In the genomic region with DNA sequence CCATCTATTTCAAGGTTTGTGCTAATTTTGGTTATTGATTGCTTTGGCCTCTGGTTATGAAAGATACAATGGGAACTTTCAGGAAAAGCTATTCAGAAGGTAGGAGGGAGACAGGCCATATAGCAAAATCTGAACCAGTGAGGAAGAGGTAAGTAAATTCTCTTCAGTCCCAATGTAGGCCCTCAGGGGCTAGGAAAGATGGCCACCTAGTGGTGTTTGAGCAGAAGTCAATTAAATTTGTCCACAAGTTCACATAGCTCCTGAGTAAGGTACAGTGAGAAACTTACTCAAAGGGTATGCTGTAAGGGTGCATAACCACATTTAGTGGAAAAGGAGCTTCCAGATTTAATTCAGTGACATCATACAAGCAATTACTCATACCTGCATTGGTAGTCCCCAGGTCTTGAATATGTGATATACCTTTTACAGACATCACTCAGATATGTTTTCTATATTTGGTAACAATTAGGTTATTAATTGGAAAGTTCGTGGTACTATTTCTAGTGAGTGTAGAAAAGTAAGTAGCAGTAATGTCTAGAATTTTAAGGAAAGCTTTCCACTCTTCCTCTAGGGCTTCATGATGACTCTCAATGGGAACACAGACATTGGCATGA, we compare ENCODE assay signal across 8 cellular contexts. TPM values are rescaled to one million over a fixed set of nuclear protein-coding genes. Genes with fewer than 3 reads are reported as not detected.
DNase-seq lines count a peak whose midpoint lies in the region; ATAC-seq and TF ChIP-seq lines count a peak whose summit lies in the region.

No MANE protein-coding gene starts in this region.

- H3K36me3 ChIP-seq in endodermal cell (ENCODE audit: control insufficient read depth, insufficient read depth, low read length) (no peaks in the 10 kb centered on the region), mesendoderm (ENCODE audit: control insufficient read depth, insufficient read depth, low read length) (no peaks in the 10 kb centered on the region)

- no peak overlapping the region for H2AK5ac ChIP-seq in mesendoderm (ENCODE audit: low read length)

- H4K5ac ChIP-seq in mesendoderm (ENCODE audit: low read length): no peak overlapping the region

- no peaks in the 10 kb centered on the region for H3K79me2 ChIP-seq in mesendoderm (ENCODE audit: control insufficient read depth, insufficient read depth, low read length)

- H3K79me1 ChIP-seq in mesendoderm (ENCODE audit: low read length): no peaks in the 10 kb centered on the region

- H3K4me3 ChIP-seq in endodermal cell (ENCODE audit: low read length) (no peak overlapping the region), mesendoderm (ENCODE audit: low read length) (no peak overlapping the region)

- H3K9ac ChIP-seq in endodermal cell (ENCODE audit: extremely low read depth, low read length, poor library complexity, severe bottlenecking) (no peak overlapping the region), mesendoderm (ENCODE audit: low read length) (no peak overlapping the region)

- H3K4me2 ChIP-seq in mesendoderm (ENCODE audit: low read length): no peak overlapping the region

- H4K8ac ChIP-seq in mesendoderm (ENCODE audit: low read depth, low read length): no peak overlapping the region

- no peaks in the 10 kb centered on the region for H3K9me3 ChIP-seq in endodermal cell (ENCODE audit: control insufficient read depth, low read length)

- no peaks in the 10 kb centered on the region for H3K27me3 Mint-ChIP-seq in endodermal cell (ENCODE audit: insufficient read depth)

- peak; percentile 90 for TF ChIP-seq CTCF in endodermal cell (conservative IDR thresholded peaks at IDR 0.05)

- H3K27me3 ChIP-seq in endodermal cell (ENCODE audit: control insufficient read depth, insufficient read depth, low read length, poor library complexity, severe bottlenecking) (no peaks in the 10 kb centered on the region), mesendoderm (ENCODE audit: insufficient read depth, low read length, poor library complexity) (no peaks in the 10 kb centered on the region)

- H3K4ac ChIP-seq in mesendoderm (ENCODE audit: low read depth, low read length): no peak overlapping the region

- H3K4me3 Mint-ChIP-seq in endodermal cell: no peak overlapping the region

- H3K4me1 Mint-ChIP-seq in endodermal cell: peaks cover 15% of the 10 kb centered on the region

- no peak overlapping the region for H2BK5ac ChIP-seq in mesendoderm (ENCODE audit: low read length)

- H3K18ac ChIP-seq in mesendoderm (ENCODE audit: low read length): no peak overlapping the region

- H3K27ac Mint-ChIP-seq in endodermal cell: no peak overlapping the region

- no peak overlapping the region for H3K56ac ChIP-seq in mesendoderm (ENCODE audit: low read length)

- ATAC-seq in GM18499 (IDR thresholded peaks at IDR 0.05; ENCODE audit: insufficient read depth, unreplicated experiment) (peak; percentile 91), HG02763 (IDR thresholded peaks at IDR 0.05; ENCODE audit: unreplicated experiment) (peak; percentile 58), HG03108 (IDR thresholded peaks at IDR 0.05; ENCODE audit: unreplicated experiment) (no peak)

- DNase-seq in AML-193 (lab: John Stamatoyannopoulos, UW) (peak; percentile 60 to 63), NCI-H1092 (lab: John Stamatoyannopoulos, UW) (peak; percentile 17), SIG-M5 treated with dmso at 0.1 percent for 504 hours (lab: John Stamatoyannopoulos, UW; ENCODE audit: unreplicated experiment) (peak; percentile 81), endodermal cell (peak; percentile 79), mesendoderm (peak; percentile 87)

- no peaks in the 10 kb centered on the region for H3K36me3 Mint-ChIP-seq in endodermal cell (ENCODE audit: low read depth)

- no peak overlapping the region for H2BK120ac ChIP-seq in mesendoderm (ENCODE audit: low read depth, low read length)

- no peak overlapping the region for H2BK15ac ChIP-seq in mesendoderm (replicated peaks; ENCODE audit: low read depth)

- 93 to 100% methylated on average over 1 of the region's 1 CpG for WGBS in endodermal cell (ENCODE audit: insufficient coverage in 1 of 2, insufficient read length in 1 of 2), 2 experiments
- no CpG with 5 or more reads among the region's 1 CpG for WGBS in mesendoderm (ENCODE audit: extremely low coverage, insufficient coverage, low lambda C conversion rate)

- no peak overlapping the region for H3K23ac ChIP-seq in mesendoderm (ENCODE audit: low read length)

- H3K9me3 Mint-ChIP-seq in endodermal cell: peaks cover 1% of the 10 kb centered on the region

- H3K4me1 ChIP-seq in endodermal cell (ENCODE audit: control insufficient read depth, insufficient read depth, low read length): peaks cover 5% of the 10 kb centered on the region
- H3K4me1 ChIP-seq in mesendoderm (ENCODE audit: control insufficient read depth, low read depth, low read length): peaks cover 2% of the 10 kb centered on the region

- H3K27ac ChIP-seq in endodermal cell (ENCODE audit: low read depth, low read length): no peak overlapping the region
- no peak overlapping the region for H3K27ac ChIP-seq in mesendoderm (ENCODE audit: low read depth, low read length)

RNA-seq across cellular contexts. Expression of gene FMO1, which starts 21.4 kb away (rescaled TPM):
- total RNA-seq in endodermal cell: not detected
- 0.78 TPM for polyA plus RNA-seq in endodermal cell (2013, experiment 1 of 2)
- 0.66 TPM for polyA plus RNA-seq in endodermal cell (2013, experiment 2 of 2)
- not detected for polyA plus RNA-seq in mesendoderm (2013, experiment 1 of 2)
- not detected for polyA plus RNA-seq in mesendoderm (2013, experiment 2 of 2)

RNA-seq across cellular contexts. Expression of gene FMO2, which starts 41.8 kb away (rescaled TPM):
- total RNA-seq in endodermal cell: not detected
- polyA plus RNA-seq in endodermal cell (2013, experiment 1 of 2): 0.25 TPM
- polyA plus RNA-seq in endodermal cell (2013, experiment 2 of 2): 0.17 TPM
- polyA plus RNA-seq in mesendoderm (2013, experiment 1 of 2): 0.04 TPM
- polyA plus RNA-seq in mesendoderm (2013, experiment 2 of 2): 0.01 TPM

Comparison
In these comparisons a context has a peak if more than half of its experiments do, and no peak if none do; other contexts are left out.
1. DNase-seq: peak in every context shown above with its lines; median percentile 87 in mesendoderm; 81 in SIG-M5 treated with dmso at 0.1 percent for 504 hours; 79 in endodermal cell; 62 in AML-193; 17 in NCI-H1092.